1 cellular context compared by ENCODE assay signal in genomic region chr3:150299221-150299620, GRCh38.
TF ChIP-seq lines count a peak whose summit lies in the region.

No MANE protein-coding gene starts in this region.

TF ChIP-seq in IMR-90, 13 proteins besides CTCF, POLR2A, EP300 and RAD21 (continued from another document):
- TF ChIP-seq ELK1 (IDR thresholded peaks at IDR 0.05; ENCODE audit: borderline replicate concordance, low read depth, low read length) (no peak), FOS (IDR thresholded peaks at IDR 0.05; ENCODE audit: low read depth, low read length) (no peak)
